1 cellular context compared by ENCODE assay signal in genomic region chr12:108561852-108562347, GRCh38.
A peak's percentile ranks its signal among the peaks of the same experiment; 100 is the strongest.
TF ChIP-seq lines count a peak whose summit lies in the region.

No MANE protein-coding gene starts in this region.

TF ChIP-seq in K562, 482 proteins besides CTCF, POLR2A, EP300 and RAD21 (continued from another document and continues in another):
- TF ChIP-seq MGA (IDR thresholded peaks at IDR 0.05) (no peak), SNAPC5 (CRISPR knock-in tag; IDR thresholded peaks at IDR 0.05) (no peak), HMGN3 (IDR thresholded peaks at IDR 0.05; ENCODE audit: borderline replicate concordance, extremely low read depth, insufficient read length, low read depth, low read length) (no peak), DPF2 (IDR thresholded peaks at IDR 0.05) (0 out of 2 replicates have a peak, but pooled peaks have one; percentile 35), TRIM25 (IDR thresholded peaks at IDR 0.05; ENCODE audit: borderline replicate concordance) (no peak), RUNX1 (IDR thresholded peaks at IDR 0.05; ENCODE audit: low read depth) (no peak), ZNF140 (CRISPR knock-in tag; IDR thresholded peaks at IDR 0.05) (no peak), ETV6 (IDR thresholded peaks at IDR 0.05; ENCODE audit: borderline replicate concordance in 1 of 2, low read depth in 2 of 2, low read length in 1 of 2) (no peak), ETV6 (CRISPR knock-in tag; IDR thresholded peaks at IDR 0.05; ENCODE audit: borderline replicate concordance) (no peak), PCBP2 (IDR thresholded peaks at IDR 0.05; ENCODE audit: low read depth, low read length, poor library complexity, severe bottlenecking) (no peak), SOX6 (IDR thresholded peaks at IDR 0.05) (no peak), BRD9 (IDR thresholded peaks at IDR 0.05; ENCODE audit: low read depth, partially characterized antibody) (no peak), NR1H2 (CRISPR knock-in tag; IDR thresholded peaks at IDR 0.05) (no peak), WHSC1 (IDR thresholded peaks at IDR 0.05; ENCODE audit: low read length) (no peak), POLR3A (IDR thresholded peaks at IDR 0.05; ENCODE audit: borderline replicate concordance, extremely low read depth, insufficient read depth, insufficient read length) (no peak), XRCC5 (IDR thresholded peaks at IDR 0.05; ENCODE audit: low read depth, low read length) (no peak), ZSCAN32 (CRISPR knock-in tag; IDR thresholded peaks at IDR 0.05) (no peak), ZBTB9 (CRISPR knock-in tag; IDR thresholded peaks at IDR 0.05) (no peak), KAT8 (IDR thresholded peaks at IDR 0.05; ENCODE audit: low read depth) (no peak), CREBBP (IDR thresholded peaks at IDR 0.05; ENCODE audit: low read depth, low read length) (no peak), XRCC3 (IDR thresholded peaks at IDR 0.05) (no peak), HNRNPH1 (optimal IDR thresholded peaks at IDR 0.05; ENCODE audit: low read depth, low read length) (no peak), TARDBP (IDR thresholded peaks at IDR 0.05) (no peak), ZNF12 (CRISPR knock-in tag; IDR thresholded peaks at IDR 0.05) (no peak; the same call in 1 of the 2 replicates), PREB (CRISPR knock-in tag; IDR thresholded peaks at IDR 0.05) (no peak), ZBTB17 (CRISPR knock-in tag; IDR thresholded peaks at IDR 0.05) (no peak), RREB1 (CRISPR knock-in tag; IDR thresholded peaks at IDR 0.05) (no peak), TAF15 (IDR thresholded peaks at IDR 0.05; ENCODE audit: low read depth, low read length) (no peak), ZNF639 (CRISPR knock-in tag; conservative IDR thresholded peaks at IDR 0.05 in 1 of 2, IDR thresholded peaks at IDR 0.05 in 1 of 2) (no peak), STAT6 (CRISPR knock-in tag; IDR thresholded peaks at IDR 0.05) (no peak; the same call in 1 of the 2 replicates), NONO (IDR thresholded peaks at IDR 0.05; ENCODE audit: low read depth in 2 of 2, low read length in 1 of 2) (no peak)
